In genomic region chr6:159701413-159701999, GRCh38 we compare ENCODE assay signal across 8 cellular contexts. TPM values are rescaled to one million over a fixed set of nuclear protein-coding genes. Genes with fewer than 3 reads are reported as not detected.
DNase-seq lines count a peak whose midpoint lies in the region; ATAC-seq and TF ChIP-seq lines count a peak whose summit lies in the region.

No MANE protein-coding gene starts in this region.

- no peak for DNase-seq in Right ventricle myocardium inferior (ENCODE audit: missing footprints)
- no peak for DNase-seq in cardiac septum (ENCODE audit: low spot score)
- no peak for DNase-seq in left lung
- no peak for DNase-seq in vagina (ENCODE audit: extremely low spot score in 2 of 2)

- TF ChIP-seq CTCF in brain (conservative IDR thresholded peaks at IDR 0.05) (no peak), left lung (IDR thresholded peaks at IDR 0.05) (no peak), vagina (IDR thresholded peaks at IDR 0.05) (no peak)

- H3K4me3 Mint-ChIP-seq in brain: peak overlapping the region in 1 of 5 experiments; percentile 61

- intact Hi-C loops in Right ventricle myocardium inferior (cut with DNase I) (no loop called here), cardiac septum (cut with DNase I) (no loop called here), left lung (cut with DNase I) (no loop called here), vagina (cut with DNase I) (loop anchor here (2.0 kb wide), 1 partner anchor 15 kb away; no protein-coding TSS in a partner anchor)

- H3K27ac ChIP-seq in left lung (peak overlapping the region; percentile 68 to 89), vagina (peak overlapping the region; percentile 93)

- peaks cover 12% of the 10 kb centered on the region for H3K4me1 Mint-ChIP-seq in brain

- ATAC-seq in Right ventricle myocardium inferior (peak; percentile 77), left lung (peak; percentile 84), HG02678 (IDR thresholded peaks at IDR 0.05; ENCODE audit: unreplicated experiment) (no peak), HG03354 (IDR thresholded peaks at IDR 0.05; ENCODE audit: poor library complexity, severe bottlenecking, unreplicated experiment) (no peak), HG02840 (IDR thresholded peaks at IDR 0.05; ENCODE audit: low FRiP score, unreplicated experiment) (no peak)

- H3K27ac Mint-ChIP-seq in brain: peak overlapping the region in 4 of 5 experiments; percentile 27 to 90 (median 79)

- H3K9me3 ChIP-seq in left lung: no peaks in the 10 kb centered on the region
- no peaks in the 10 kb centered on the region for H3K9me3 ChIP-seq in vagina

- peaks cover 6 to 23% (median 18%) of the 10 kb centered on the region in 5 experiments for H3K9me3 Mint-ChIP-seq in brain

- TF ChIP-seq POLR2A in vagina (IDR thresholded peaks at IDR 0.05): no peak

- H3K36me3 Mint-ChIP-seq in brain: peaks cover 20% of the 10 kb centered on the region

- H3K4me1 ChIP-seq in left lung: peaks cover 9 to 39% of the 10 kb centered on the region in 2 donors
- peaks cover 15% of the 10 kb centered on the region for H3K4me1 ChIP-seq in vagina

- H3K27me3 ChIP-seq in left lung: no peaks in the 10 kb centered on the region
- no peaks in the 10 kb centered on the region for H3K27me3 ChIP-seq in vagina

- H3K27me3 Mint-ChIP-seq in brain: no peaks in the 10 kb centered on the region

- H3K4me3 ChIP-seq in left lung: no peak overlapping the region
- H3K4me3 ChIP-seq in vagina: no peak overlapping the region

- H3K36me3 ChIP-seq in left lung (no peaks in the 10 kb centered on the region), vagina (no peaks in the 10 kb centered on the region)

RNA-seq across cellular contexts. Expression of gene SOD2, which starts 8.5 kb away (rescaled TPM):
- total RNA-seq in Right ventricle myocardium inferior (1,072 TPM), cardiac septum (666 TPM), left lung (100 to 1,000 TPM; 179 to 879 TPM), vagina (597 TPM)
- polyA plus RNA-seq in brain (ENCODE audit: insufficient read depth, low read depth, low replicate concordance): 109 TPM

RNA-seq across cellular contexts. Expression of gene WTAP, which starts 25.8 kb away (rescaled TPM):
- total RNA-seq in Right ventricle myocardium inferior (45.9 TPM), cardiac septum (49.4 TPM), left lung (100 to 1,000 TPM in 1 of 2 donors, 10 to 100 TPM in 1; 66.6 to 104 TPM), vagina (85.0 TPM)
- 65.7 TPM for polyA plus RNA-seq in brain (ENCODE audit: insufficient read depth, low read depth, low replicate concordance)

Comparison
In these comparisons a context has a peak if more than half of its experiments do, and no peak if none do; other contexts are left out.
1. ATAC-seq: peak in Right ventricle myocardium inferior (single experiment) and left lung (single experiment); none in HG02678 (single experiment), HG03354 (single experiment) and HG02840 (single experiment).